8 cellular contexts compared by ENCODE assay signal in the genomic region with DNA sequence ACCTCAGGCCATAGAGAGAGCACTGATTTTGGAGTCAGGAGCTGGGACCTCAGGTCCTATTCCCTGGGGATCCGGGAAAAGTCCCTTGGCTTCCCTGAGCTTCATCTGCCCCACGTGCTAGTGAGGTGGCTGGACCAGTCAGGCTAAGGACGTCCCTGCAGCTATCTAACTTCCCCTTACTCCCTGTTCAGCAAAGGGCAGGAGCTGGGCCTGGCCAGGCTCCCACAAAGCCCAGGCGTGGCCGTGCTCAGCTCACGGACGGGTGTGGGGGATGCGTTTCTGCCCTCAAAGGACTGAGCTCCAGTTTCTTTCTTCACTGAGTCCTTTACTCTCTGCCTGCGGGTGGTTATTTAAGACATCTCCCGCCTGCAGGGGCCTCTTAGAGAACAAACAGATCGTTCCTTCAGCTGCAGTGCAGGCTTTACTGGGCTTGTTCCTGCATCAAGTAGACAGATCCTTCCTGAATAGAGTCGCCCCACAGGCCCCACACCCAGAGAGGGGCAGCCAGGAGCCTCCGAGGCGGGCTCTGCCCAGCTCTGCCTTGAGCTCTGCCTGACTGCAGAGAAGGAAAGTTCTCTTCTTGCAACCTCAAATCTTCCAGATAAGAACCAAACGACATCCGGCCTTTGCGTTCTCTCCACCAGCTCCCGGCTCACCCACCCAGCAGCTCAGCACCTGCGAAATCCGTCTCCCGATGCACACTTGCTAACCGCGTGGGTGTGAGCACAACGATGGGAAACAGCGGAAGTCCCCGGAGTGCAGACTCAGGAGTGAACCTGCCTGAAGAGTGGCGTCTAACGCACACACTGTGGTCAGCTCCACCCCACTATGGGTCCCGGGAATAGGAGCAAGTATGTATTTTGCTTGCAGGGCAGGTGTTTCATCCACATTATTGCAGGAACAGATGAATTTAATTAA.
A peak's percentile ranks its signal among the peaks of the same experiment; 100 is the strongest.
DNase-seq lines count a peak whose midpoint lies in the region; ATAC-seq and TF ChIP-seq lines count a peak whose summit lies in the region.
"Not testable (repeated sequence)": the region's sequence is repeated elsewhere in the genome, so short reads cannot be mapped to it uniquely, and the experiment has no call there.

No MANE protein-coding gene starts in this region.

- TF ChIP-seq POLR2A in NB4 (IDR thresholded peaks at IDR 0.05; ENCODE audit: extremely low read depth, insufficient read length); uterus (IDR thresholded peaks at IDR 0.05): not testable (repeated sequence)

- not testable (repeated sequence) for H3K36me3 ChIP-seq in BLaER1 treated with 17β-estradiol and CSF1 and Interleukin-3, amounts not matched to agents 10 nM and 100 nM; uterus

- H4K20me1 ChIP-seq in BLaER1 treated with 17β-estradiol and CSF1 and Interleukin-3, amounts not matched to agents 10 nM and 100 nM, result not testable (repeated sequence)

- TF ChIP-seq CTCF in NB4 (IDR thresholded peaks at IDR 0.05; ENCODE audit: low read depth, low read length); foreskin keratinocyte (conservative IDR thresholded peaks at IDR 0.05); mesothelial cell of epicardium (IDR thresholded peaks at IDR 0.05; ENCODE audit: unreplicated experiment); uterus (IDR thresholded peaks at IDR 0.05): not testable (repeated sequence)

- peaks cover 0 to 47% (median 27%) of the 10 kb centered on the region in 10 experiments; a peak in 15 of 20 replicates for H3K4me1 ChIP-seq in BLaER1 treated with 17β-estradiol and CSF1 and Interleukin-3, amounts not matched to agents 10 nM and 100 nM
- not testable (repeated sequence) for H3K4me1 ChIP-seq in foreskin keratinocyte, uterus

- not testable (repeated sequence) for H3K27me3 ChIP-seq in BLaER1 treated with 17β-estradiol and CSF1 and Interleukin-3, amounts not matched to agents 10 nM and 100 nM; uterus
- H3K27me3 ChIP-seq in foreskin keratinocyte, result peaks cover 30% of the 10 kb centered on the region

- peak overlapping the region in 2 of 3 donors; percentile 17 to 49 for H3K4me3 Mint-ChIP-seq in T-cell
- H3K4me3 Mint-ChIP-seq in activated naive CD8-positive, alpha-beta T cell, result peak overlapping the region; percentile 18
- H3K4me3 Mint-ChIP-seq in mesothelial cell of epicardium, result not testable (repeated sequence)

- H3K9me3 Mint-ChIP-seq in T-cell; activated naive CD8-positive, alpha-beta T cell (ENCODE audit: low read depth); mesothelial cell of epicardium: not testable (repeated sequence)

- DNase-seq in NB4 (ENCODE audit: low read depth), result peak; percentile 53
- not testable (repeated sequence) for DNase-seq in T-cell; foreskin keratinocyte; mesothelial cell of epicardium (ENCODE audit: low spot score in 2 of 2, unreplicated experiment in 2 of 2)
- DNase-seq in retina, result peak; percentile 66
- DNase-seq in uterus, result peak; percentile 40 to 47

- H3K9ac ChIP-seq in BLaER1 treated with 17β-estradiol and CSF1 and Interleukin-3, amounts not matched to agents 10 nM and 100 nM, result not testable (repeated sequence)

- POLR2A ChIA-PET in T-cell (lab: Charles Lee), result interaction anchor here in 1 of 2 donors (0.5 kb wide), 1 partner anchor 23 kb away, joined by 4 read pairs; no protein-coding TSS in a partner anchor

- H3K4me3 ChIP-seq in BLaER1 treated with 17β-estradiol and CSF1 and Interleukin-3, amounts not matched to agents 10 nM and 100 nM; NB4 (ENCODE audit: low read depth, low read length); uterus: not testable (repeated sequence)

- not testable (repeated sequence) for H3K9me3 ChIP-seq in BLaER1 treated with 17β-estradiol and CSF1 and Interleukin-3, amounts not matched to agents 10 nM and 100 nM (replicated peaks in 1 of 11); uterus

- CTCF ChIA-PET in T-cell (lab: Charles Lee), result interaction anchor here in 1 of 2 donors (0.6 kb wide), 1 partner anchor 51 kb away, joined by 5 read pairs; no protein-coding TSS in a partner anchor

- not testable (repeated sequence) for H3K36me3 Mint-ChIP-seq in T-cell; activated naive CD8-positive, alpha-beta T cell; mesothelial cell of epicardium

- intact Hi-C loops in uterus (cut with DNase I; ENCODE audit: low total_unique reads), result not testable (repeated sequence)

- H3K4me1 Mint-ChIP-seq in T-cell (peaks cover 2 to 26% (median 22%) of the 10 kb centered on the region in 3 donors), mesothelial cell of epicardium (peaks cover 23% of the 10 kb centered on the region)
- not testable (repeated sequence) for H3K4me1 Mint-ChIP-seq in activated naive CD8-positive, alpha-beta T cell (ENCODE audit: low read depth)

- peak overlapping the region in 10 of 11 experiments; percentile 33 to 68 (median 56); a peak in 19 of 22 replicates for H3K4me2 ChIP-seq in BLaER1 treated with 17β-estradiol and CSF1 and Interleukin-3, amounts not matched to agents 10 nM and 100 nM

- H3K27me3 Mint-ChIP-seq in T-cell, result peaks cover 4 to 14% of the 10 kb centered on the region in 2 donors
- H3K27me3 Mint-ChIP-seq in activated naive CD8-positive, alpha-beta T cell; mesothelial cell of epicardium (ENCODE audit: low read depth): not testable (repeated sequence)

- not testable (repeated sequence) for H3K27ac ChIP-seq in BLaER1 treated with 17β-estradiol and CSF1 and Interleukin-3, amounts not matched to agents 10 nM and 100 nM; foreskin keratinocyte
- H3K27ac ChIP-seq in uterus, result peak overlapping the region in 1 of 2 donors; percentile 72

- ATAC-seq in T-cell (replicated peaks in 1 of 4) (peak in 2 of 4 experiments; percentile 38 to 57), foreskin keratinocyte (peak; percentile 29)

- H3K27ac Mint-ChIP-seq in T-cell; activated naive CD8-positive, alpha-beta T cell: not testable (repeated sequence)
- H3K27ac Mint-ChIP-seq in mesothelial cell of epicardium, result peak overlapping the region; percentile 39
